Comparison of ENCODE assay signal across 10 cellular contexts in genomic region chr9:27117489-27118135, GRCh38. TPM values are rescaled to one million over a fixed set of nuclear protein-coding genes. Genes with fewer than 3 reads are reported as not detected.
DNase-seq lines count a peak whose midpoint lies in the region; ATAC-seq and TF ChIP-seq lines count a peak whose summit lies in the region.
"Had no signal": no experiment of that assay in that cellular context is flagged by ENCODE, and none has a peak within 500 bp of the region (broad histone marks: within the 10 kb centered on the region; RNA-seq: fewer than 3 reads in every experiment).

No MANE protein-coding gene starts in this region.

- H3K9me3 ChIP-seq in stomach: no peaks in the 10 kb centered on the region
- no peaks in the 10 kb centered on the region for H3K9me3 ChIP-seq in A673 (ENCODE audit: low read depth, low read length, poor library complexity, severe bottlenecking)

- H3K27me3 ChIP-seq in stomach: no peaks in the 10 kb centered on the region
- no peaks in the 10 kb centered on the region for H3K27me3 ChIP-seq in A673 (replicated peaks; ENCODE audit: insufficient read depth, low read depth, low read length, poor library complexity)

- DNase-seq in LHCN-M2 (ENCODE audit: low read depth) (peak; percentile 62), WTC11 (ENCODE audit: low spot score) (no peak), iPS DF 19.7 (ENCODE audit: low read depth, low spot score) (peak; percentile 12), stomach (peak; percentile 70), A673 (ENCODE audit: low spot score) (no peak), substantia nigra (lab: John Stamatoyannopoulos, UW) (no peak)
- DNase-seq in activated CD8-positive, alpha-beta memory T cell treated with anti-CD3 and anti-CD28 coated beads for 24 hours: no peak
- DNase-seq: activated B cell treated with CpG ODN at 0.5 μM for 24 hours, NCI-H1694 treated with DMSO at 0.1 percent for 48 hours had no signal

- H3K36me3 Mint-ChIP-seq in WTC11: no peaks in the 10 kb centered on the region

- no peak overlapping the region for H3K27ac Mint-ChIP-seq in WTC11
- H3K27ac Mint-ChIP-seq: activated B cell treated with CpG ODN at 0.5 μM for 24 hours had no signal

- TF ChIP-seq EP300 in stomach (IDR thresholded peaks at IDR 0.05): no peak

- H3K27me3 Mint-ChIP-seq in WTC11 (ENCODE audit: low read depth): no peaks in the 10 kb centered on the region
- H3K27me3 Mint-ChIP-seq: activated B cell treated with CpG ODN at 0.5 μM for 24 hours had no signal

- TF ChIP-seq CTCF in WTC11 (IDR thresholded peaks at IDR 0.05) (no peak), stomach (IDR thresholded peaks at IDR 0.05) (no peak), A673 (conservative IDR thresholded peaks at IDR 0.05; ENCODE audit: low read depth, low read length) (no peak)

- ATAC-seq in WTC11 (peak; percentile 68), HG02623 (IDR thresholded peaks at IDR 0.05; ENCODE audit: unreplicated experiment) (no peak)

- POLR2A ChIA-PET in WTC11 (lab: Charles Lee): no interaction called here
- POLR2A ChIA-PET in A673 (lab: Charles Lee; ENCODE audit: low non-redundant PET): no interaction called here

- no peaks in the 10 kb centered on the region for H3K9me3 Mint-ChIP-seq in WTC11
- H3K9me3 Mint-ChIP-seq: activated B cell treated with CpG ODN at 0.5 μM for 24 hours had no signal

- H3K27ac ChIP-seq in stomach: peak overlapping the region; percentile 20 to 74 (median 36)
- no peak overlapping the region for H3K27ac ChIP-seq in A673 (ENCODE audit: low read depth, low read length, poor library complexity, severe bottlenecking)
- no peak overlapping the region for H3K27ac ChIP-seq in substantia nigra (ENCODE audit: low read depth, low read length, poor library complexity, severe bottlenecking)

- H3K4me3 Mint-ChIP-seq in WTC11: no peak overlapping the region
- H3K4me3 Mint-ChIP-seq: activated B cell treated with CpG ODN at 0.5 μM for 24 hours had no signal

- CTCF ChIA-PET in WTC11 (lab: Charles Lee): no interaction called here
- CTCF ChIA-PET in A673 (lab: Charles Lee): no interaction called here

- no peak for TF ChIP-seq POLR2A in stomach (IDR thresholded peaks at IDR 0.05)

- WGBS in stomach, 5 donors: 18 to 42% (median 36%) methylated on average over 9 to 10 of the region's 10 CpGs

- H3K4me3 ChIP-seq in stomach: no peak overlapping the region
- no peak overlapping the region for H3K4me3 ChIP-seq in A673 (ENCODE audit: low read depth, low read length, poor library complexity, severe bottlenecking)

- intact Hi-C loops in stomach (cut with DNase I; ENCODE audit: low total_unique reads): no loop called here
- intact Hi-C loops in A673 (cut with micrococcal nuclease; ENCODE audit: unreplicated experiment): no loop called here

- H3K4me1 ChIP-seq in stomach (peaks cover 0 to 13% (median 2%) of the 10 kb centered on the region in 4 donors), A673 (ENCODE audit: insufficient read depth, low read length, poor library complexity, severe bottlenecking) (no peaks in the 10 kb centered on the region)

- H3K36me3 ChIP-seq in stomach: no peaks in the 10 kb centered on the region
- H3K36me3 ChIP-seq in A673 (ENCODE audit: insufficient read depth, low read length, poor library complexity, severe bottlenecking): no peaks in the 10 kb centered on the region

- H3K4me1 Mint-ChIP-seq in WTC11: peaks cover 18% of the 10 kb centered on the region
- H3K4me1 Mint-ChIP-seq: activated B cell treated with CpG ODN at 0.5 μM for 24 hours had no signal

- no TSS peak for BruUV-seq in A673 (replicated peaks; lab: Mats Ljungman, UMichigan)

TF ChIP-seq in WTC11, 78 proteins besides CTCF, POLR2A, EP300 and RAD21 (continues in another document):
- TF ChIP-seq, protein P1, sequence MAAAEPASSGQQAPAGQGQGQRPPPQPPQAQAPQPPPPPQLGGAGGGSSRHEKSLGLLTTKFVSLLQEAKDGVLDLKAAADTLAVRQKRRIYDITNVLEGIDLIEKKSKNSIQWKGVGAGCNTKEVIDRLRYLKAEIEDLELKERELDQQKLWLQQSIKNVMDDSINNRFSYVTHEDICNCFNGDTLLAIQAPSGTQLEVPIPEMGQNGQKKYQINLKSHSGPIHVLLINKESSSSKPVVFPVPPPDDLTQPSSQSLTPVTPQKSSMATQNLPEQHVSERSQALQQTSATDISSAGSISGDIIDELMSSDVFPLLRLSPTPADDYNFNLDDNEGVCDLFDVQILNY (CRISPR knock-in tag; IDR thresholded peaks at IDR 0.05): no peak
- TF ChIP-seq, protein P2, sequence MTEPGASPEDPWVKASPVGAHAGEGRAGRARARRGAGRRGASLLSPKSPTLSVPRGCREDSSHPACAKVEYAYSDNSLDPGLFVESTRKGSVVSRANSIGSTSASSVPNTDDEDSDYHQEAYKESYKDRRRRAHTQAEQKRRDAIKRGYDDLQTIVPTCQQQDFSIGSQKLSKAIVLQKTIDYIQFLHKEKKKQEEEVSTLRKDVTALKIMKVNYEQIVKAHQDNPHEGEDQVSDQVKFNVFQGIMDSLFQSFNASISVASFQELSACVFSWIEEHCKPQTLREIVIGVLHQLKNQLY (CRISPR knock-in tag; IDR thresholded peaks at IDR 0.05): no peak
- TF ChIP-seq, protein P3, sequence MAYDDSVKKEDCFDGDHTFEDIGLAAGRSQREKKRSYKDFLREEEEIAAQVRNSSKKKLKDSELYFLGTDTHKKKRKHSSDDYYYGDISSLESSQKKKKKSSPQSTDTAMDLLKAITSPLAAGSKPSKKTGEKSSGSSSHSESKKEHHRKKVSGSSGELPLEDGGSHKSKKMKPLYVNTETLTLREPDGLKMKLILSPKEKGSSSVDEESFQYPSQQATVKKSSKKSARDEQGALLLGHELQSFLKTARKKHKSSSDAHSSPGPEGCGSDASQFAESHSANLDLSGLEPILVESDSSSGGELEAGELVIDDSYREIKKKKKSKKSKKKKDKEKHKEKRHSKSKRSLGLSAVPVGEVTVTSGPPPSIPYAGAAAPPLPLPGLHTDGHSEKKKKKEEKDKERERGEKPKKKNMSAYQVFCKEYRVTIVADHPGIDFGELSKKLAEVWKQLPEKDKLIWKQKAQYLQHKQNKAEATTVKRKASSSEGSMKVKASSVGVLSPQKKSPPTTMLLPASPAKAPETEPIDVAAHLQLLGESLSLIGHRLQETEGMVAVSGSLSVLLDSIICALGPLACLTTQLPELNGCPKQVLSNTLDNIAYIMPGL (CRISPR knock-in tag; IDR thresholded peaks at IDR 0.05): no peak
- TF ChIP-seq ATF2 (CRISPR knock-in tag; IDR thresholded peaks at IDR 0.05; ENCODE audit: borderline replicate concordance, low read depth): no peak
- no peak for TF ChIP-seq ARID4B (CRISPR knock-in tag; IDR thresholded peaks at IDR 0.05; ENCODE audit: borderline replicate concordance)
- TF ChIP-seq ELF4 (CRISPR knock-in tag; IDR thresholded peaks at IDR 0.05; ENCODE audit: low read depth): no peak
- TF ChIP-seq JAZF1 (CRISPR knock-in tag; IDR thresholded peaks at IDR 0.05): no peak
- TF ChIP-seq ZNF138 (CRISPR knock-in tag; conservative IDR thresholded peaks at IDR 0.05): no peak
- TF ChIP-seq SMAD4 (CRISPR knock-in tag; IDR thresholded peaks at IDR 0.05): no peak

RNA-seq across cellular contexts. Expression of gene TEK, which starts 8.6 kb away (rescaled TPM):
- total RNA-seq in LHCN-M2 (2014; rRNA removed) (2.6 and 3.3 TPM in 2 replicates), WTC11 (2021) (2.5 to 3.1 TPM (median 2.5 TPM) in 3 replicates), stomach (10 to 100 TPM in 1 of 5 donors, 1 to 10 TPM in 3, not detected in 1; 2.0 to 25.5 (median 4.1) TPM), A673 (2021) (not detected in 2 replicates)
- 3.5 TPM for polyA plus RNA-seq in LHCN-M2 (2012)
- polyA plus RNA-seq in stomach: 1 to 10 TPM in 1 of 3 donors, under 1 TPM in 2; 0.56 to 1.5 (median 0.92) TPM
- total RNA-seq: activated B cell treated with CpG ODN at 0.5 μM for 24 hours had no signal

Comparison
In these comparisons a context has a peak if more than half of its experiments do, and no peak if none do; other contexts are left out.
1. DNase-seq: peak in LHCN-M2 (single experiment), iPS DF 19.7 (single experiment) and stomach (single experiment); none in WTC11 (single experiment), A673 (single experiment), substantia nigra (0 of 49) and activated CD8-positive, alpha-beta memory T cell treated with anti-CD3 and anti-CD28 coated beads for 24 hours (single experiment).
2. H3K27ac ChIP-seq: peak in stomach (5 of 5); none in A673 (single experiment) and substantia nigra (single experiment).